Comparison of ENCODE assay signal across 12 cellular contexts in genomic region chr20:63087872-63088680, GRCh38.
DNase-seq lines count a peak whose midpoint lies in the region; TF ChIP-seq lines count a peak whose summit lies in the region.
"Had no signal": no experiment of that assay in that cellular context is flagged by ENCODE, and none has a peak within 500 bp of the region (broad histone marks: within the 10 kb centered on the region; RNA-seq: fewer than 3 reads in every experiment).

No MANE protein-coding gene starts in this region.

- H3K4me3 ChIP-seq in suprapubic skin = no peak overlapping the region
- H3K4me3 ChIP-seq: PC-9 had no signal

- WGBS in suprapubic skin = 82% methylated on average over 22 of the region's 32 CpGs

- no peak for TF ChIP-seq EP300 in suprapubic skin (IDR thresholded peaks at IDR 0.05)

- H3K9me3 ChIP-seq in suprapubic skin = no peaks in the 10 kb centered on the region

- H3K4me1 ChIP-seq in suprapubic skin = no peaks in the 10 kb centered on the region

- H3K27me3 ChIP-seq in suprapubic skin = peaks cover 93% of the 10 kb centered on the region

- no peak for TF ChIP-seq POLR2A in suprapubic skin (IDR thresholded peaks at IDR 0.05)

- no peak for TF ChIP-seq CTCF in suprapubic skin (IDR thresholded peaks at IDR 0.05)

- H3K27ac ChIP-seq in suprapubic skin = no peak overlapping the region
- H3K27ac ChIP-seq: PC-9 had no signal

- peak; percentile 44 for DNase-seq in activated effector memory CD4-positive, alpha-beta T cell treated with anti-CD3 and anti-CD28 coated beads, Interleukin-2, amount 50 U/mL, for 16 hours
- no peak for DNase-seq in activated effector memory CD4-positive, alpha-beta T cell treated with Interleukin-2 at 50 U/mL for 16 hours
- DNase-seq in NCI-H2196 (lab: John Stamatoyannopoulos, UW; ENCODE audit: unreplicated experiment) (peak; percentile 39), ecto neural progenitor cell (ENCODE audit: low spot score) (peak; percentile 40), suprapubic skin (ENCODE audit: low spot score in 2 of 2) (peak; percentile 39 to 49), DMS 273 treated with DMSO at 0.1 percent for 48 hours (lab: John Stamatoyannopoulos, UW) (no peak), hypothalamus (lab: John Stamatoyannopoulos, UW) (no peak)
- DNase-seq in activated CD4-positive, alpha-beta T cell treated with anti-CD3 and anti-CD28 coated beads for 4 hours = no peak
- DNase-seq: activated CD4-positive, alpha-beta T cell treated with anti-CD3 and anti-CD28 coated beads, Interleukin-2, amount 50 U/mL, for 48 hours; KG1; NCI-H2171; PC-9 had no signal

- H3K36me3 ChIP-seq in suprapubic skin = no peaks in the 10 kb centered on the region

Comparison
In these comparisons a context has a peak if more than half of its experiments do, and no peak if none do; other contexts are left out.
1. DNase-seq: peak in activated effector memory CD4-positive, alpha-beta T cell treated with anti-CD3 and anti-CD28 coated beads, Interleukin-2, amount 50 U/mL, for 16 hours (single experiment), NCI-H2196 (single experiment), ecto neural progenitor cell (single experiment) and suprapubic skin (2 of 2); none in activated effector memory CD4-positive, alpha-beta T cell treated with Interleukin-2 at 50 U/mL for 16 hours (single experiment), DMS 273 treated with DMSO at 0.1 percent for 48 hours (single experiment), activated CD4-positive, alpha-beta T cell treated with anti-CD3 and anti-CD28 coated beads for 4 hours (0 of 2) and hypothalamus (0 of 51).